ENCODE assay signal across 7 cellular contexts in genomic region chr11:73758451-73758850, GRCh38.
DNase-seq lines count a peak whose midpoint lies in the region; ATAC-seq and TF ChIP-seq lines count a peak whose summit lies in the region.

No MANE protein-coding gene starts in this region.

- no peaks in the 10 kb centered on the region for H3F3A ChIP-seq in OCI-LY1 (ENCODE audit: insufficient read depth, low read length)

- H3K4me1 ChIP-seq in OCI-LY1 (ENCODE audit: insufficient read depth, low read length, severe bottlenecking) (peaks cover 27% of the 10 kb centered on the region), neuron (ENCODE audit: insufficient read depth, low read length) (peaks cover 21% of the 10 kb centered on the region)

- H3K79me2 ChIP-seq in OCI-LY1 (ENCODE audit: insufficient read depth, low read length), result peaks cover 43% of the 10 kb centered on the region

- no peak overlapping the region; the same call in 1 of the 2 replicates for H3K9ac ChIP-seq in OCI-LY1 (ENCODE audit: low read length)

- peaks cover 29 to 46% of the 10 kb centered on the region in 2 donors for H3K4me1 Mint-ChIP-seq in effector memory CD8-positive, alpha-beta T cell (ENCODE audit: low read depth in 2 of 2)

- peak overlapping the region; percentile 98 for H3K4me2 ChIP-seq in OCI-LY1 (ENCODE audit: low read length)

- H3K27ac Mint-ChIP-seq in effector memory CD8-positive, alpha-beta T cell, result no peak overlapping the region

- H3K27me3 Mint-ChIP-seq in effector memory CD8-positive, alpha-beta T cell, result no peaks in the 10 kb centered on the region

- H2AFZ ChIP-seq in OCI-LY1 (ENCODE audit: low read length) (no peak overlapping the region), neuron (ENCODE audit: low read depth, low read length) (no peak overlapping the region)

- no peak overlapping the region for H3K27ac ChIP-seq in OCI-LY1 (ENCODE audit: low read depth, low read length, poor library complexity, severe bottlenecking)

- TF ChIP-seq CTCF in GM12864 (IDR thresholded peaks at IDR 0.05; ENCODE audit: low read depth, low read length, missing control alignments) (no peak), OCI-LY1 (IDR thresholded peaks at IDR 0.05; ENCODE audit: low read length) (no peak)

- H3K9me3 Mint-ChIP-seq in effector memory CD8-positive, alpha-beta T cell, result no peaks in the 10 kb centered on the region

- H3K9me2 ChIP-seq in OCI-LY1 (ENCODE audit: low read depth, low read length), result no peaks in the 10 kb centered on the region

- no peak for ATAC-seq in effector memory CD8-positive, alpha-beta T cell (replicated peaks)
- no peak for ATAC-seq in GM19467 (IDR thresholded peaks at IDR 0.05; ENCODE audit: unreplicated experiment)
- ATAC-seq in HG02610 (IDR thresholded peaks at IDR 0.05; ENCODE audit: unreplicated experiment), result no peak

- H3K36me3 Mint-ChIP-seq in effector memory CD8-positive, alpha-beta T cell (ENCODE audit: insufficient read depth), result peaks cover 20% of the 10 kb centered on the region

- no peaks in the 10 kb centered on the region for H3K9me3 ChIP-seq in OCI-LY1 (ENCODE audit: low read length)
- H3K9me3 ChIP-seq in neuron (ENCODE audit: low read length), result no peaks in the 10 kb centered on the region

- no peaks in the 10 kb centered on the region for H3K27me3 ChIP-seq in OCI-LY1 (ENCODE audit: insufficient read depth, low read length)
- H3K27me3 ChIP-seq in neuron (ENCODE audit: insufficient read depth, low read length), result no peaks in the 10 kb centered on the region

- DNase-seq in GM12864 (ENCODE audit: low read depth), result no peak
- no peak for DNase-seq in effector memory CD8-positive, alpha-beta T cell
- no peak for DNase-seq in NCI-H446 treated with DMSO at 0.1 percent for 48 hours (lab: John Stamatoyannopoulos, UW)

- H3K4me3 ChIP-seq in GM12864 (ENCODE audit: low read depth, low read length), result peak overlapping the region; percentile 13; the same call in 1 of the 2 replicates
- H3K4me3 ChIP-seq in OCI-LY1 (ENCODE audit: low read depth, low read length, poor library complexity, severe bottlenecking), result peak overlapping the region; percentile 97
- H3K4me3 ChIP-seq in neuron (ENCODE audit: low read length), result peak overlapping the region; percentile 96

- no peaks in the 10 kb centered on the region for H4K20me1 ChIP-seq in OCI-LY1 (ENCODE audit: insufficient read depth, low read length)

- H3K4me3 Mint-ChIP-seq in effector memory CD8-positive, alpha-beta T cell, result peak overlapping the region; percentile 94 to 97

- H3K36me3 ChIP-seq in OCI-LY1 (ENCODE audit: insufficient read depth, low read length) (no peaks in the 10 kb centered on the region), neuron (ENCODE audit: insufficient read depth, low read length) (no peaks in the 10 kb centered on the region)

Comparison
In these comparisons a context has a peak if more than half of its experiments do, and no peak if none do; other contexts are left out.
1. H3K4me3 ChIP-seq: peak in every context shown above with its lines; median percentile 97 in OCI-LY1; 96 in neuron; 13 in GM12864.